Comparison of ENCODE assay signal across 1 cellular context in the genomic region with DNA sequence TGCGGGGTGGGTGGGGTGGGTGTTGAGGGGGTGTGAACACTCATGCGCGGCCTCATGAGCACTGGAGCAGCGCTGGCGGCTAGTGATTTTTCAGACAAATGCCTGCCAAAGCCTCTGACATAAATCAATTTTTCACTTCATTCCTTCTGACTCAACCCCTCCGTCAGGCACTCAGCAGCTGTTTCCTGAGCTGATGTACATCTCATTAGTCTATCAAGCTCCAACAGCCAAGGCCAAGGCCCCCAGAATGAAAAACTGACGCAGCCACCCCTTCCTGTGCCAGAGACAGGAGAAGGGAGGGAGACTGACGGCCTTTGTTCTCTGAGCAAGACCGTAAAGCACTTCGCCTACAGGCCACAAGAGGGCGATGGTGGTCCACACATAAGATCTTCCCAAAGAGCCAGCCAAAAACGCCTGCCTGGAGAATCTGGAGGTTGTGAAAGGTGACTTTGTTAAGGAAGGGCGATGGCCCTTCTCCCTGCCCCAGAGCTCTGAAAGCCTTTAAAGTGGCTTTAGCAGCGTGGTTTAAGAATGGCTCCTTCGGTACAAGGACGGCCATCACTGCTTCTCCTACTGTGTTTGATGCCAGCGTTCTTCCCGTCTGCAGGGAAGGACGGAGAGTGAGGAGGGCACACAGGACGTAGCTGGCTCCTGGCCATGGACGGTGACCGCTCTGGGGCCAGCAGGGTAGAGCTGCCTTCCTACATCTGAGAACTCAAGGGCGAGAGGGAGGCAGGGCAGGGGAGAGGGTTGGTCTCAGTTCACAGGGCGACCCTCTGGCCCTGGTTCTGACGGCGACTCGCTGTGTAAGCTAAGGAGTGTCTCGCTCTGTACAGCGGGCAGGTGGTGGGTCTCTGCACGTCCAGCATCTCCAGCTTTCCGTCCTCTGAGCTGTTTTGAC.
TF ChIP-seq lines count a peak whose summit lies in the region.

No MANE protein-coding gene starts in this region.

TF ChIP-seq in HepG2, 621 proteins besides CTCF, POLR2A, EP300 and RAD21 (continued from another document and continues in another):
- TF ChIP-seq, protein P1, sequence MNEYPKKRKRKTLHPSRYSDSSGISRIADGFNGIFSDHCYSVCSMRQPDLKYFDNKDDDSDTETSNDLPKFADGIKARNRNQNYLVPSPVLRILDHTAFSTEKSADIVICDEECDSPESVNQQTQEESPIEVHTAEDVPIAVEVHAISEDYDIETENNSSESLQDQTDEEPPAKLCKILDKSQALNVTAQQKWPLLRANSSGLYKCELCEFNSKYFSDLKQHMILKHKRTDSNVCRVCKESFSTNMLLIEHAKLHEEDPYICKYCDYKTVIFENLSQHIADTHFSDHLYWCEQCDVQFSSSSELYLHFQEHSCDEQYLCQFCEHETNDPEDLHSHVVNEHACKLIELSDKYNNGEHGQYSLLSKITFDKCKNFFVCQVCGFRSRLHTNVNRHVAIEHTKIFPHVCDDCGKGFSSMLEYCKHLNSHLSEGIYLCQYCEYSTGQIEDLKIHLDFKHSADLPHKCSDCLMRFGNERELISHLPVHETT (CRISPR knock-in tag; conservative IDR thresholded peaks at IDR 0.05), result no peak
- no peak for TF ChIP-seq ZNF33A (CRISPR knock-in tag; IDR thresholded peaks at IDR 0.05; ENCODE audit: borderline replicate concordance)
- TF ChIP-seq SMC3 (IDR thresholded peaks at IDR 0.05; ENCODE audit: low read length), result peak; percentile 89
- TF ChIP-seq, protein P2, sequence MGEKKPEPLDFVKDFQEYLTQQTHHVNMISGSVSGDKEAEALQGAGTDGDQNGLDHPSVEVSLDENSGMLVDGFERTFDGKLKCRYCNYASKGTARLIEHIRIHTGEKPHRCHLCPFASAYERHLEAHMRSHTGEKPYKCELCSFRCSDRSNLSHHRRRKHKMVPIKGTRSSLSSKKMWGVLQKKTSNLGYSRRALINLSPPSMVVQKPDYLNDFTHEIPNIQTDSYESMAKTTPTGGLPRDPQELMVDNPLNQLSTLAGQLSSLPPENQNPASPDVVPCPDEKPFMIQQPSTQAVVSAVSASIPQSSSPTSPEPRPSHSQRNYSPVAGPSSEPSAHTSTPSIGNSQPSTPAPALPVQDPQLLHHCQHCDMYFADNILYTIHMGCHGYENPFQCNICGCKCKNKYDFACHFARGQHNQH (CRISPR knock-in tag; IDR thresholded peaks at IDR 0.05), result peak; percentile 52; the same call in 1 of the 2 replicates
- TF ChIP-seq RCOR2 (CRISPR knock-in tag; IDR thresholded peaks at IDR 0.05), result no peak
- TF ChIP-seq GATAD2A (CRISPR knock-in tag; IDR thresholded peaks at IDR 0.05), result peak; percentile 42; the same call in 1 of the 2 replicates
- no peak for TF ChIP-seq TGIF2 (CRISPR knock-in tag; IDR thresholded peaks at IDR 0.05)
- no peak for TF ChIP-seq ZNF317 (CRISPR knock-in tag; IDR thresholded peaks at IDR 0.05)
- TF ChIP-seq, protein P3, sequence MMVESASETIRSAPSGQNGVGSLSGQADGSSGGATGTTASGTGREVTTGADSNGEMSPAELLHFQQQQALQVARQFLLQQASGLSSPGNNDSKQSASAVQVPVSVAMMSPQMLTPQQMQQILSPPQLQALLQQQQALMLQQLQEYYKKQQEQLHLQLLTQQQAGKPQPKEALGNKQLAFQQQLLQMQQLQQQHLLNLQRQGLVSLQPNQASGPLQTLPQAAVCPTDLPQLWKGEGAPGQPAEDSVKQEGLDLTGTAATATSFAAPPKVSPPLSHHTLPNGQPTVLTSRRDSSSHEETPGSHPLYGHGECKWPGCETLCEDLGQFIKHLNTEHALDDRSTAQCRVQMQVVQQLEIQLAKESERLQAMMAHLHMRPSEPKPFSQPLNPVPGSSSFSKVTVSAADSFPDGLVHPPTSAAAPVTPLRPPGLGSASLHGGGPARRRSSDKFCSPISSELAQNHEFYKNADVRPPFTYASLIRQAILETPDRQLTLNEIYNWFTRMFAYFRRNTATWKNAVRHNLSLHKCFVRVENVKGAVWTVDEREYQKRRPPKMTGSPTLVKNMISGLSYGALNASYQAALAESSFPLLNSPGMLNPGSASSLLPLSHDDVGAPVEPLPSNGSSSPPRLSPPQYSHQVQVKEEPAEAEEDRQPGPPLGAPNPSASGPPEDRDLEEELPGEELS (CRISPR knock-in tag; IDR thresholded peaks at IDR 0.05), result no peak
- TF ChIP-seq, protein P4, sequence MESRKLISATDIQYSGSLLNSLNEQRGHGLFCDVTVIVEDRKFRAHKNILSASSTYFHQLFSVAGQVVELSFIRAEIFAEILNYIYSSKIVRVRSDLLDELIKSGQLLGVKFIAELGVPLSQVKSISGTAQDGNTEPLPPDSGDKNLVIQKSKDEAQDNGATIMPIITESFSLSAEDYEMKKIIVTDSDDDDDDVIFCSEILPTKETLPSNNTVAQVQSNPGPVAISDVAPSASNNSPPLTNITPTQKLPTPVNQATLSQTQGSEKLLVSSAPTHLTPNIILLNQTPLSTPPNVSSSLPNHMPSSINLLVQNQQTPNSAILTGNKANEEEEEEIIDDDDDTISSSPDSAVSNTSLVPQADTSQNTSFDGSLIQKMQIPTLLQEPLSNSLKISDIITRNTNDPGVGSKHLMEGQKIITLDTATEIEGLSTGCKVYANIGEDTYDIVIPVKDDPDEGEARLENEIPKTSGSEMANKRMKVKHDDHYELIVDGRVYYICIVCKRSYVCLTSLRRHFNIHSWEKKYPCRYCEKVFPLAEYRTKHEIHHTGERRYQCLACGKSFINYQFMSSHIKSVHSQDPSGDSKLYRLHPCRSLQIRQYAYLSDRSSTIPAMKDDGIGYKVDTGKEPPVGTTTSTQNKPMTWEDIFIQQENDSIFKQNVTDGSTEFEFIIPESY (CRISPR knock-in tag; IDR thresholded peaks at IDR 0.05), result no peak
- 0 out of 2 replicates have a peak, but pooled peaks have one; percentile 34 for TF ChIP-seq ZNF296 (CRISPR knock-in tag; conservative IDR thresholded peaks at IDR 0.05)
- TF ChIP-seq, protein P5, sequence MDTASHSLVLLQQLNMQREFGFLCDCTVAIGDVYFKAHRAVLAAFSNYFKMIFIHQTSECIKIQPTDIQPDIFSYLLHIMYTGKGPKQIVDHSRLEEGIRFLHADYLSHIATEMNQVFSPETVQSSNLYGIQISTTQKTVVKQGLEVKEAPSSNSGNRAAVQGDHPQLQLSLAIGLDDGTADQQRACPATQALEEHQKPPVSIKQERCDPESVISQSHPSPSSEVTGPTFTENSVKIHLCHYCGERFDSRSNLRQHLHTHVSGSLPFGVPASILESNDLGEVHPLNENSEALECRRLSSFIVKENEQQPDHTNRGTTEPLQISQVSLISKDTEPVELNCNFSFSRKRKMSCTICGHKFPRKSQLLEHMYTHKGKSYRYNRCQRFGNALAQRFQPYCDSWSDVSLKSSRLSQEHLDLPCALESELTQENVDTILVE (CRISPR knock-in tag; IDR thresholded peaks at IDR 0.05), result peak; percentile 38; the same call in 1 of the 2 replicates
- TF ChIP-seq NFKBIZ (CRISPR knock-in tag; IDR thresholded peaks at IDR 0.05), result 0 out of 2 replicates have a peak, but pooled peaks have one; percentile 21
- TF ChIP-seq RFX1 (IDR thresholded peaks at IDR 0.05), result no peak
- TF ChIP-seq ZNF883 (CRISPR knock-in tag; IDR thresholded peaks at IDR 0.05; ENCODE audit: not compliant biosample characterization), result peak; percentile 31
- 0 out of 2 replicates have a peak, but pooled peaks have one; percentile 29 for TF ChIP-seq KLF11 (CRISPR knock-in tag; IDR thresholded peaks at IDR 0.05)
- no peak for TF ChIP-seq TCF7 (IDR thresholded peaks at IDR 0.05; ENCODE audit: low read depth)
- no peak for TF ChIP-seq LCORL (IDR thresholded peaks at IDR 0.05)
- TF ChIP-seq LCORL (CRISPR knock-in tag; IDR thresholded peaks at IDR 0.05), result 0 out of 2 replicates have a peak, but pooled peaks have one; percentile 39
- no peak for TF ChIP-seq DPF2 (CRISPR knock-in tag; IDR thresholded peaks at IDR 0.05; ENCODE audit: borderline replicate concordance, low read depth)
- TF ChIP-seq, protein P6, sequence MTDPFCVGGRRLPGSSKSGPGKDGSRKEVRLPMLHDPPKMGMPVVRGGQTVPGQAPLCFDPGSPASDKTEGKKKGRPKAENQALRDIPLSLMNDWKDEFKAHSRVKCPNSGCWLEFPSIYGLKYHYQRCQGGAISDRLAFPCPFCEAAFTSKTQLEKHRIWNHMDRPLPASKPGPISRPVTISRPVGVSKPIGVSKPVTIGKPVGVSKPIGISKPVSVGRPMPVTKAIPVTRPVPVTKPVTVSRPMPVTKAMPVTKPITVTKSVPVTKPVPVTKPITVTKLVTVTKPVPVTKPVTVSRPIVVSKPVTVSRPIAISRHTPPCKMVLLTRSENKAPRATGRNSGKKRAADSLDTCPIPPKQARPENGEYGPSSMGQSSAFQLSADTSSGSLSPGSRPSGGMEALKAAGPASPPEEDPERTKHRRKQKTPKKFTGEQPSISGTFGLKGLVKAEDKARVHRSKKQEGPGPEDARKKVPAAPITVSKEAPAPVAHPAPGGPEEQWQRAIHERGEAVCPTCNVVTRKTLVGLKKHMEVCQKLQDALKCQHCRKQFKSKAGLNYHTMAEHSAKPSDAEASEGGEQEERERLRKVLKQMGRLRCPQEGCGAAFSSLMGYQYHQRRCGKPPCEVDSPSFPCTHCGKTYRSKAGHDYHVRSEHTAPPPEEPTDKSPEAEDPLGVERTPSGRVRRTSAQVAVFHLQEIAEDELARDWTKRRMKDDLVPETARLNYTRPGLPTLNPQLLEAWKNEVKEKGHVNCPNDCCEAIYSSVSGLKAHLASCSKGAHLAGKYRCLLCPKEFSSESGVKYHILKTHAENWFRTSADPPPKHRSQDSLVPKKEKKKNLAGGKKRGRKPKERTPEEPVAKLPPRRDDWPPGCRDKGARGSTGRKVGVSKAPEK (CRISPR knock-in tag; IDR thresholded peaks at IDR 0.05; ENCODE audit: borderline replicate concordance), result 0 out of 2 replicates have a peak, but pooled peaks have one; percentile 30
- TF ChIP-seq NRL (CRISPR knock-in tag; IDR thresholded peaks at IDR 0.05; ENCODE audit: borderline replicate concordance), result 0 out of 2 replicates have a peak, but pooled peaks have one; percentile 23
- TF ChIP-seq PAX8 (CRISPR knock-in tag; IDR thresholded peaks at IDR 0.05; ENCODE audit: borderline replicate concordance), result no peak
- no peak for TF ChIP-seq FOXC1 (CRISPR knock-in tag; IDR thresholded peaks at IDR 0.05; ENCODE audit: borderline replicate concordance)
- TF ChIP-seq CHD4 (IDR thresholded peaks at IDR 0.05; ENCODE audit: borderline replicate concordance, low read length), result no peak
- TF ChIP-seq ZNF33B (CRISPR knock-in tag; IDR thresholded peaks at IDR 0.05), result peak; percentile 66; the same call in 1 of the 2 replicates
- TF ChIP-seq NKX3-1 (CRISPR knock-in tag; IDR thresholded peaks at IDR 0.05), result no peak
- TF ChIP-seq ZNF724P (CRISPR knock-in tag; IDR thresholded peaks at IDR 0.05; ENCODE audit: borderline replicate concordance), result 0 out of 2 replicates have a peak, but pooled peaks have one; percentile 42
- TF ChIP-seq, protein P7, sequence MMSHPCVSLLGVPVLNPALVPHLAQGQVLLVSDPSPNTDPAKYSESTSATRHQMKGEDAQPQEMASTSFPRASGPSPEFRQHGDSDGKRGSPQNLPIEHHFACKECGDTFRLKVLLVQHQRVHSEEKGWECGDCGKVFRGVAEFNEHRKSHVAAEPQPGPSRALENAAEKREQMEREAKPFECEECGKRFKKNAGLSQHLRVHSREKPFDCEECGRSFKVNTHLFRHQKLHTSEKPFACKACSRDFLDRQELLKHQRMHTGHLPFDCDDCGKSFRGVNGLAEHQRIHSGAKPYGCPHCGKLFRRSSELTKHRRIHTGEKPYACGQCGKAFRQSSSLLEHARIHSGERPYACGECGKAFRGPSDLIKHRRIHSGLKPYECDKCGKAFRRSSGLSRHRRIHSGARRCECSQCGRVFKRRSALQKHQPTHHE (CRISPR knock-in tag; IDR thresholded peaks at IDR 0.05; ENCODE audit: borderline replicate concordance), result no peak
- no peak for TF ChIP-seq ATF7 (IDR thresholded peaks at IDR 0.05)
- 0 out of 2 replicates have a peak, but pooled peaks have one; percentile 34 for TF ChIP-seq ATF7 (CRISPR knock-in tag; IDR thresholded peaks at IDR 0.05)
- no peak for TF ChIP-seq FOXA1 (IDR thresholded peaks at IDR 0.05)
- no peak for TF ChIP-seq FOXA1 (CRISPR knock-in tag; IDR thresholded peaks at IDR 0.05)
- no peak for TF ChIP-seq GTF3A (CRISPR knock-in tag; conservative IDR thresholded peaks at IDR 0.05)
- no peak for TF ChIP-seq SIN3B (IDR thresholded peaks at IDR 0.05; ENCODE audit: low read length)
- TF ChIP-seq ZNF891 (CRISPR knock-in tag; IDR thresholded peaks at IDR 0.05), result peak; percentile 67; the same call in 1 of the 2 replicates
- TF ChIP-seq, protein P8, sequence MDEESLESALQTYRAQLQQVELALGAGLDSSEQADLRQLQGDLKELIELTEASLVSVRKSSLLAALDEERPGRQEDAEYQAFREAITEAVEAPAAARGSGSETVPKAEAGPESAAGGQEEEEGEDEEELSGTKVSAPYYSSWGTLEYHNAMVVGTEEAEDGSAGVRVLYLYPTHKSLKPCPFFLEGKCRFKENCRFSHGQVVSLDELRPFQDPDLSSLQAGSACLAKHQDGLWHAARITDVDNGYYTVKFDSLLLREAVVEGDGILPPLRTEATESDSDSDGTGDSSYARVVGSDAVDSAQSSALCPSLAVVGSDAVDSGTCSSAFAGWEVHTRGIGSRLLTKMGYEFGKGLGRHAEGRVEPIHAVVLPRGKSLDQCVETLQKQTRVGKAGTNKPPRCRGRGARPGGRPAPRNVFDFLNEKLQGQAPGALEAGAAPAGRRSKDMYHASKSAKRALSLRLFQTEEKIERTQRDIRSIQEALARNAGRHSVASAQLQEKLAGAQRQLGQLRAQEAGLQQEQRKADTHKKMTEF (CRISPR knock-in tag; IDR thresholded peaks at IDR 0.05), result peak; percentile 59; the same call in 1 of the 2 replicates
- no peak for TF ChIP-seq ZSCAN12 (CRISPR knock-in tag; IDR thresholded peaks at IDR 0.05)
- TF ChIP-seq ZNF792 (CRISPR knock-in tag; IDR thresholded peaks at IDR 0.05), result 0 out of 2 replicates have a peak, but pooled peaks have one; percentile 24
- TF ChIP-seq GABPB1 (CRISPR knock-in tag; IDR thresholded peaks at IDR 0.05), result 0 out of 2 replicates have a peak, but pooled peaks have one; percentile 8
- TF ChIP-seq GATAD1 (CRISPR knock-in tag; IDR thresholded peaks at IDR 0.05), result peak; percentile 42; the same call in 1 of the 2 replicates
- TF ChIP-seq PHF8 (CRISPR knock-in tag; IDR thresholded peaks at IDR 0.05), result 0 out of 2 replicates have a peak, but pooled peaks have one; percentile 19
- TF ChIP-seq ZNF781 (CRISPR knock-in tag; IDR thresholded peaks at IDR 0.05; ENCODE audit: borderline replicate concordance, not compliant biosample characterization), result peak; percentile 31
- peak; percentile 45; the same call in 1 of the 2 replicates for TF ChIP-seq SP4 (CRISPR knock-in tag; IDR thresholded peaks at IDR 0.05)
- TF ChIP-seq, protein P9, sequence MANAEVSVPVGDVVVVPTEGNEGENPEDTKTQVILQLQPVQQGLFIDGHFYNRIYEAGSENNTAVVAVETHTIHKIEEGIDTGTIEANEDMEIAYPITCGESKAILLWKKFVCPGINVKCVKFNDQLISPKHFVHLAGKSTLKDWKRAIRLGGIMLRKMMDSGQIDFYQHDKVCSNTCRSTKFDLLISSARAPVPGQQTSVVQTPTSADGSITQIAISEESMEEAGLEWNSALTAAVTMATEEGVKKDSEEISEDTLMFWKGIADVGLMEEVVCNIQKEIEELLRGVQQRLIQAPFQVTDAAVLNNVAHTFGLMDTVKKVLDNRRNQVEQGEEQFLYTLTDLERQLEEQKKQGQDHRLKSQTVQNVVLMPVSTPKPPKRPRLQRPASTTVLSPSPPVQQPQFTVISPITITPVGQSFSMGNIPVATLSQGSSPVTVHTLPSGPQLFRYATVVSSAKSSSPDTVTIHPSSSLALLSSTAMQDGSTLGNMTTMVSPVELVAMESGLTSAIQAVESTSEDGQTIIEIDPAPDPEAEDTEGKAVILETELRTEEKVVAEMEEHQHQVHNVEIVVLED (CRISPR knock-in tag; IDR thresholded peaks at IDR 0.05; ENCODE audit: borderline replicate concordance), result peak; percentile 13; the same call in 1 of the 2 replicates
- 0 out of 2 replicates have a peak, but pooled peaks have one; percentile 21 for TF ChIP-seq ZNF543 (CRISPR knock-in tag; IDR thresholded peaks at IDR 0.05)
- TF ChIP-seq ZNF251 (CRISPR knock-in tag; IDR thresholded peaks at IDR 0.05), result no peak
- TF ChIP-seq ZNF614 (CRISPR knock-in tag; IDR thresholded peaks at IDR 0.05; ENCODE audit: borderline replicate concordance), result 0 out of 2 replicates have a peak, but pooled peaks have one; percentile 21
